In genomic region chr15:65094294-65094995, GRCh38 we compare ENCODE assay signal across 2 cellular contexts.
TF ChIP-seq lines count a peak whose summit lies in the region.

No MANE protein-coding gene starts in this region.

TF ChIP-seq in HEK293, 187 proteins besides CTCF, POLR2A, EP300 and RAD21:
- TF ChIP-seq ZIC2 (tag by site-specific recombination; IDR thresholded peaks at IDR 0.05) (no peak), KLF8 (tag by site-specific recombination; IDR thresholded peaks at IDR 0.05) (no peak), GLIS1 (tag by site-specific recombination; IDR thresholded peaks at IDR 0.05) (peak; percentile 9; the same call in 1 of the 2 replicates)

TF ChIP-seq in K562, 482 proteins besides CTCF, POLR2A, EP300 and RAD21:
- TF ChIP-seq POLR2G (IDR thresholded peaks at IDR 0.05; ENCODE audit: low read depth, low read length) (0 out of 2 replicates have a peak, but pooled peaks have one; percentile 42), XRCC4 (IDR thresholded peaks at IDR 0.05; ENCODE audit: extremely low read depth, insufficient read depth, insufficient read length) (no peak)
- TF ChIP-seq, protein P1, sequence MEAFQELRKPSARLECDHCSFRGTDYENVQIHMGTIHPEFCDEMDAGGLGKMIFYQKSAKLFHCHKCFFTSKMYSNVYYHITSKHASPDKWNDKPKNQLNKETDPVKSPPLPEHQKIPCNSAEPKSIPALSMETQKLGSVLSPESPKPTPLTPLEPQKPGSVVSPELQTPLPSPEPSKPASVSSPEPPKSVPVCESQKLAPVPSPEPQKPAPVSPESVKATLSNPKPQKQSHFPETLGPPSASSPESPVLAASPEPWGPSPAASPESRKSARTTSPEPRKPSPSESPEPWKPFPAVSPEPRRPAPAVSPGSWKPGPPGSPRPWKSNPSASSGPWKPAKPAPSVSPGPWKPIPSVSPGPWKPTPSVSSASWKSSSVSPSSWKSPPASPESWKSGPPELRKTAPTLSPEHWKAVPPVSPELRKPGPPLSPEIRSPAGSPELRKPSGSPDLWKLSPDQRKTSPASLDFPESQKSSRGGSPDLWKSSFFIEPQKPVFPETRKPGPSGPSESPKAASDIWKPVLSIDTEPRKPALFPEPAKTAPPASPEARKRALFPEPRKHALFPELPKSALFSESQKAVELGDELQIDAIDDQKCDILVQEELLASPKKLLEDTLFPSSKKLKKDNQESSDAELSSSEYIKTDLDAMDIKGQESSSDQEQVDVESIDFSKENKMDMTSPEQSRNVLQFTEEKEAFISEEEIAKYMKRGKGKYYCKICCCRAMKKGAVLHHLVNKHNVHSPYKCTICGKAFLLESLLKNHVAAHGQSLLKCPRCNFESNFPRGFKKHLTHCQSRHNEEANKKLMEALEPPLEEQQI (IDR thresholded peaks at IDR 0.05), result no peak
